Comparison of ENCODE assay signal across 23 cellular contexts in genomic region chr3:72697717-72698116, GRCh38.
"Had no signal": no experiment of that assay in that cellular context is flagged by ENCODE, and none has a peak within 500 bp of the region (broad histone marks: within the 10 kb centered on the region; RNA-seq: fewer than 3 reads in every experiment).

No MANE protein-coding gene starts in this region.

- H3K27ac ChIP-seq: breast epithelium, esophagus muscularis mucosa, right lobe of liver, skin epidermis, stomach, thoracic aorta had no signal

- H3K27ac Mint-ChIP-seq: activated naive CD8-positive, alpha-beta T cell treated with anti-CD3 and anti-CD28 coated beads, Interleukin-2, amount 10 ng/mL, durations not matched to agents 7 days and 5 days; nephron progenitor cell; stimulated activated effector memory CD8-positive, alpha-beta T cell treated with anti-CD3 and anti-CD28 coated beads, Interleukin-12 subunit alpha, Interleukin-12 subunit beta, amount 100 ng/mL, for 72 hours; T-helper 2 cell treated with Interferon-gamma antibody and Interleukin-4, amounts not matched to agents 5 μg/mL and 100 μg/mL, for 36 hours; type B pancreatic cell had no signal

- H3K9me3 ChIP-seq: breast epithelium, esophagus muscularis mucosa, right lobe of liver, stomach, thoracic aorta had no signal

- H3K4me1 ChIP-seq: breast epithelium, right lobe of liver, stomach had no signal

- H3K27me3 Mint-ChIP-seq: activated naive CD8-positive, alpha-beta T cell treated with anti-CD3 and anti-CD28 coated beads, Interleukin-2, amount 10 ng/mL, durations not matched to agents 7 days and 5 days; type B pancreatic cell had no signal

- H3K9me3 Mint-ChIP-seq: activated naive CD8-positive, alpha-beta T cell treated with anti-CD3 and anti-CD28 coated beads, Interleukin-2, amount 10 ng/mL, durations not matched to agents 7 days and 5 days; activated T-cell treated with anti-CD3 and anti-CD28 coated beads, Interleukin-2, amount 50 U/mL, for 4 hours; central memory CD8-positive, alpha-beta T cell; nephron progenitor cell; stimulated activated effector memory CD8-positive, alpha-beta T cell treated with anti-CD3 and anti-CD28 coated beads, Interleukin-12 subunit alpha, Interleukin-12 subunit beta, amount 100 ng/mL, for 72 hours; T-helper 2 cell treated with Interferon-gamma antibody and Interleukin-4, amounts not matched to agents 5 μg/mL and 100 μg/mL, for 36 hours; type B pancreatic cell had no signal

- H3K4me3 Mint-ChIP-seq: activated naive CD8-positive, alpha-beta T cell treated with anti-CD3 and anti-CD28 coated beads, Interleukin-2, amount 10 ng/mL, durations not matched to agents 7 days and 5 days; activated T-cell treated with anti-CD3 and anti-CD28 coated beads, Interleukin-2, amount 50 U/mL, for 4 hours; central memory CD8-positive, alpha-beta T cell; nephron progenitor cell; stimulated activated effector memory CD8-positive, alpha-beta T cell treated with anti-CD3 and anti-CD28 coated beads, Interleukin-12 subunit alpha, Interleukin-12 subunit beta, amount 100 ng/mL, for 72 hours; T-helper 2 cell treated with Interferon-gamma antibody and Interleukin-4, amounts not matched to agents 5 μg/mL and 100 μg/mL, for 36 hours; type B pancreatic cell had no signal

- DNase-seq: activated CD4-positive, alpha-beta T cell treated with anti-CD3 and anti-CD28 coated beads, Interleukin-2, amount 50 U/mL, for 48 hours; activated CD8-positive, alpha-beta memory T cell treated with anti-CD3 and anti-CD28 coated beads, Interleukin-2, amount 50 U/mL, for 48 hours; activated naive CD4-positive, alpha-beta T cell treated with Interleukin-2 at 50 U/mL for 16 hours; activated naive CD8-positive, alpha-beta T cell treated with anti-CD3 and anti-CD28 coated beads, Interleukin-2, amount 10 ng/mL, durations not matched to agents 7 days and 5 days; activated T-cell treated with anti-CD3 and anti-CD28 coated beads, Interleukin-2, amount 50 U/mL, for 4 hours; amniotic stem cell; effector memory CD4-positive, alpha-beta T cell; glutamatergic neuron; hippocampal formation; left cardiac atrium; nephron progenitor cell; occipital lobe; right lobe of liver; stimulated activated CD4-positive, alpha-beta T cell treated with anti-CD3 and anti-CD28 coated beads, Interleukin-2, amount 100 ng/mL, for 24 hours; stomach had no signal

- H3K4me3 ChIP-seq: breast epithelium, esophagus muscularis mucosa, right lobe of liver, skin epidermis, stomach, thoracic aorta had no signal

- ATAC-seq: activated T-cell treated with anti-CD3 and anti-CD28 coated beads, Interleukin-2, amount 50 U/mL, for 4 hours; left cardiac atrium; right lobe of liver; stimulated activated effector memory CD8-positive, alpha-beta T cell treated with anti-CD3 and anti-CD28 coated beads, Interleukin-12 subunit alpha, Interleukin-12 subunit beta, amount 100 ng/mL, for 72 hours had no signal

- H3K27me3 ChIP-seq: breast epithelium, esophagus muscularis mucosa, right lobe of liver had no signal

- H3K36me3 Mint-ChIP-seq: activated naive CD8-positive, alpha-beta T cell treated with anti-CD3 and anti-CD28 coated beads, Interleukin-2, amount 10 ng/mL, durations not matched to agents 7 days and 5 days; stimulated activated effector memory CD8-positive, alpha-beta T cell treated with anti-CD3 and anti-CD28 coated beads, Interleukin-12 subunit alpha, Interleukin-12 subunit beta, amount 100 ng/mL, for 72 hours; type B pancreatic cell had no signal

- H3K4me1 Mint-ChIP-seq: activated naive CD8-positive, alpha-beta T cell treated with anti-CD3 and anti-CD28 coated beads, Interleukin-2, amount 10 ng/mL, durations not matched to agents 7 days and 5 days; central memory CD8-positive, alpha-beta T cell; stimulated activated effector memory CD8-positive, alpha-beta T cell treated with anti-CD3 and anti-CD28 coated beads, Interleukin-12 subunit alpha, Interleukin-12 subunit beta, amount 100 ng/mL, for 72 hours had no signal

- H3K36me3 ChIP-seq: breast epithelium, esophagus muscularis mucosa, right lobe of liver, stomach, thoracic aorta had no signal
